Comparison of ENCODE assay signal across 1 cellular context in the genomic region with DNA sequence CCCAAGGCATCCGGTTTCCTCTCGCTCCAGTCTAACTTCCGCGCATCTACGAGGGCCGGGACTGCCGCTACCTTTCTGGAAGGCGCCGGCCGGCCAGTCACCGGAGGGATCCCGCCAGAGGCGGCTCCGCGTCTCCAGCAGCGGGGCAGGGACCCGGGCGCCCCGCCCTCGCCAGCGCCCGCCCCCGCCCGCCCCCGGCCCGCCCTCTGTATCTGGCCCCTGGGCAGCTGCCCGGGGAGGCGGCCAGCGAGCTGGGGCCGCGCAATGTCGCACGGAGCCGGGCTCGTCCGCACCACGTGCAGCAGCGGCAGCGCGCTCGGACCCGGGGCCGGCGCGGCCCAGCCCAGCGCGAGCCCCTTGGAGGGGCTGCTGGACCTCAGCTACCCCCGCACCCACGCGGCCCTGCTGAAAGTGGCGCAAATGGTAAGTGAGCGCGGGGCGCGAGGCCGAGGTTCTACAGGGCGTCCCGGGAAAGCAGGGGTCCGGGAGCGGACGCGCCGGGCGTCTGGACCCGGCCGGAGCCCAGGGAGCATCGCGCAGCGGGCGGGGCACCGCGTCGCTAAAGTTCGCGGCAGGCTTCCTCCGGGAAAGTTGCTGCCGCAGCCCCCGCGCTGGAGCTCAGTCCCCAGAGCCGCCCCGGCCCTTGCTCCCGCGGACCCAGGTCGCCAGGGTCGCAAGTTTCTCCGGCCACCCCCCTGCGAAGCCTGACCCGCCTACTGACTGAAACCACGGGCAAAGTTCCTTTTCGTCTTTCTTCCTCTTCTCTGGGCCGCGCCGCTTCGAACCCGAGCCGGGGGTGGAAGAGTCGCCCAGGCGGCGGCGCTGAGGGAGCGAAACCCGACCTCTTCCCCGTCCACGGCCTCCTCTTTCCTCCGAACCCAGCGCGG.
TF ChIP-seq lines count a peak whose summit lies in the region.

A gene with protein sequence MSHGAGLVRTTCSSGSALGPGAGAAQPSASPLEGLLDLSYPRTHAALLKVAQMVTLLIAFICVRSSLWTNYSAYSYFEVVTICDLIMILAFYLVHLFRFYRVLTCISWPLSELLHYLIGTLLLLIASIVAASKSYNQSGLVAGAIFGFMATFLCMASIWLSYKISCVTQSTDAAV (plus strand): TSS at position 211 of the 887 bp plus-strand sequence. CDS start 54 bp downstream, at position 265.

TF ChIP-seq in K562, 482 proteins besides CTCF, POLR2A, EP300 and RAD21 (continued from another document):
- TF ChIP-seq, protein P1, sequence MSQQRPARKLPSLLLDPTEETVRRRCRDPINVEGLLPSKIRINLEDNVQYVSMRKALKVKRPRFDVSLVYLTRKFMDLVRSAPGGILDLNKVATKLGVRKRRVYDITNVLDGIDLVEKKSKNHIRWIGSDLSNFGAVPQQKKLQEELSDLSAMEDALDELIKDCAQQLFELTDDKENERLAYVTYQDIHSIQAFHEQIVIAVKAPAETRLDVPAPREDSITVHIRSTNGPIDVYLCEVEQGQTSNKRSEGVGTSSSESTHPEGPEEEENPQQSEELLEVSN (IDR thresholded peaks at IDR 0.05; ENCODE audit: borderline replicate concordance in 1 of 2, extremely low read depth in 1 of 2, insufficient read depth in 1 of 2, insufficient read length in 1 of 2, low read depth in 1 of 2, low read length in 1 of 2, poor library complexity in 1 of 2, severe bottlenecking in 1 of 2), result peak in 1 of 2 experiments; percentile 42
- peak; percentile 18; the same call in 1 of the 2 replicates for TF ChIP-seq CXXC5 (CRISPR knock-in tag; IDR thresholded peaks at IDR 0.05)
- TF ChIP-seq CHD1 (IDR thresholded peaks at IDR 0.05; ENCODE audit: low read length), result peak; percentile 53
- peak; percentile 31 for TF ChIP-seq PCBP1 (IDR thresholded peaks at IDR 0.05; ENCODE audit: low read depth, low read length, poor library complexity, severe bottlenecking)
- TF ChIP-seq, protein P2, sequence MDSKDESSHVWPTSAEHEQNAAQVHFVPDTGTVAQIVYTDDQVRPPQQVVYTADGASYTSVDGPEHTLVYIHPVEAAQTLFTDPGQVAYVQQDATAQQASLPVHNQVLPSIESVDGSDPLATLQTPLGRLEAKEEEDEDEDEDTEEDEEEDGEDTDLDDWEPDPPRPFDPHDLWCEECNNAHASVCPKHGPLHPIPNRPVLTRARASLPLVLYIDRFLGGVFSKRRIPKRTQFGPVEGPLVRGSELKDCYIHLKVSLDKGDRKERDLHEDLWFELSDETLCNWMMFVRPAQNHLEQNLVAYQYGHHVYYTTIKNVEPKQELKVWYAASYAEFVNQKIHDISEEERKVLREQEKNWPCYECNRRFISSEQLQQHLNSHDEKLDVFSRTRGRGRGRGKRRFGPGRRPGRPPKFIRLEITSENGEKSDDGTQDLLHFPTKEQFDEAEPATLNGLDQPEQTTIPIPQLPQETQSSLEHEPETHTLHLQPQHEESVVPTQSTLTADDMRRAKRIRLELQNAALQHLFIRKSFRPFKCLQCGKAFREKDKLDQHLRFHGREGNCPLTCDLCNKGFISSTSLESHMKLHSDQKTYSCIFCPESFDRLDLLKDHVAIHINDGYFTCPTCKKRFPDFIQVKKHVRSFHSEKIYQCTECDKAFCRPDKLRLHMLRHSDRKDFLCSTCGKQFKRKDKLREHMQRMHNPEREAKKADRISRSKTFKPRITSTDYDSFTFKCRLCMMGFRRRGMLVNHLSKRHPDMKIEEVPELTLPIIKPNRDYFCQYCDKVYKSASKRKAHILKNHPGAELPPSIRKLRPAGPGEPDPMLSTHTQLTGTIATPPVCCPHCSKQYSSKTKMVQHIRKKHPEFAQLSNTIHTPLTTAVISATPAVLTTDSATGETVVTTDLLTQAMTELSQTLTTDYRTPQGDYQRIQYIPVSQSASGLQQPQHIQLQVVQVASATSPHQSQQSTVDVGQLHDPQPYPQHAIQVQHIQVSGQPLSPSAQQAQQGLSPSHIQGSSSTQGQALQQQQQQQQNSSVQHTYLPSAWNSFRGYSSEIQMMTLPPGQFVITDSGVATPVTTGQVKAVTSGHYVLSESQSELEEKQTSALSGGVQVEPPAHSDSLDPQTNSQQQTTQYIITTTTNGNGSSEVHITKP (IDR thresholded peaks at IDR 0.05; ENCODE audit: partially characterized antibody), result peak; percentile 27
- TF ChIP-seq, protein P3, sequence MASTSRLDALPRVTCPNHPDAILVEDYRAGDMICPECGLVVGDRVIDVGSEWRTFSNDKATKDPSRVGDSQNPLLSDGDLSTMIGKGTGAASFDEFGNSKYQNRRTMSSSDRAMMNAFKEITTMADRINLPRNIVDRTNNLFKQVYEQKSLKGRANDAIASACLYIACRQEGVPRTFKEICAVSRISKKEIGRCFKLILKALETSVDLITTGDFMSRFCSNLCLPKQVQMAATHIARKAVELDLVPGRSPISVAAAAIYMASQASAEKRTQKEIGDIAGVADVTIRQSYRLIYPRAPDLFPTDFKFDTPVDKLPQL (IDR thresholded peaks at IDR 0.05; ENCODE audit: extremely low read depth, insufficient read length), result no peak
